Comparison of ENCODE assay signal across 9 cellular contexts in genomic region chr12:572532-572899, GRCh38.
DNase-seq lines count a peak whose midpoint lies in the region; ATAC-seq and TF ChIP-seq lines count a peak whose summit lies in the region.
"Had no signal": no experiment of that assay in that cellular context is flagged by ENCODE, and none has a peak within 500 bp of the region (broad histone marks: within the 10 kb centered on the region; RNA-seq: fewer than 3 reads in every experiment).

No MANE protein-coding gene starts in this region.

- H3K27ac ChIP-seq in Panc1 (ENCODE audit: low read length) (peak overlapping the region; percentile 98), skeletal muscle tissue (ENCODE audit: low read depth, low read length) (peak overlapping the region; percentile 90)

- POLR2A ChIA-PET in Panc1 (lab: Charles Lee), result interaction anchor here (0.7 kb wide), 1 partner anchor 158 kb away, joined by 3 read pairs; no protein-coding TSS in a partner anchor

- in situ Hi-C loops in Panc1 (cut with HindIII; ENCODE audit: low pct_unique_long_range_greater_than_20kb, low sequenced_read_pairs), result no loop called here

- CTCF ChIA-PET in Panc1 (lab: Charles Lee), result interaction anchor here (1.3 kb wide), 1 partner anchor 171 kb away, joined by 3 read pairs; the partner anchor contains the start of gene CCDC77

- no peaks in the 10 kb centered on the region for H3K36me3 ChIP-seq in Panc1 (ENCODE audit: control insufficient read depth, insufficient read depth, low read length)
- H3K36me3 ChIP-seq in skeletal muscle tissue (ENCODE audit: control insufficient read depth in 3 of 3, insufficient read depth in 3 of 3, low read length in 3 of 3), result no peaks in the 10 kb centered on the region

- H3K4me3 ChIP-seq in Panc1 (ENCODE audit: low read depth in 2 of 2, low read length in 2 of 2), result no peak overlapping the region; a peak in 1 of 4 replicates
- no peak overlapping the region for H3K4me3 ChIP-seq in epithelial cell of esophagus (ENCODE audit: low read length)
- H3K4me3 ChIP-seq in skeletal muscle tissue (ENCODE audit: low read length in 3 of 3), result no peak overlapping the region
- H3K4me3 ChIP-seq: lung had no signal

- peak overlapping the region; percentile 43 to 93 (median 64) for H3K9ac ChIP-seq in skeletal muscle tissue (ENCODE audit: low read depth in 1 of 3, low read length in 3 of 3)

- H3K4me1 ChIP-seq in Panc1 (ENCODE audit: control insufficient read depth, insufficient read depth, low read length), result peaks cover 35% of the 10 kb centered on the region
- peaks cover 44 to 48% (median 45%) of the 10 kb centered on the region in 3 donors for H3K4me1 ChIP-seq in skeletal muscle tissue (ENCODE audit: control insufficient read depth in 3 of 3, insufficient read depth in 3 of 3, low read length in 3 of 3)

- no TSS peak for BruUV-seq in Panc1 (replicated peaks; lab: Mats Ljungman, UMichigan)

- DNase-seq in HCEC 1CT (peak; percentile 24), Panc1 (ENCODE audit: low read depth, low spot score) (peak; percentile 17), epithelial cell of esophagus (ENCODE audit: low read depth) (peak; percentile 57), NCI-H1092 (lab: John Stamatoyannopoulos, UW) (no peak), anterior cingulate cortex (lab: John Stamatoyannopoulos, UW) (no peak)
- DNase-seq: T-helper 17 cell had no signal

- intact Hi-C loops in Panc1 (cut with micrococcal nuclease; ENCODE audit: unreplicated experiment), result loop anchor here (2.0 to 10.0 kb wide), 2 partner anchors 62 to 182 kb away; no protein-coding TSS in a partner anchor

- TF ChIP-seq CTCF in Panc1 (IDR thresholded peaks at IDR 0.05) (no peak), epithelial cell of esophagus (IDR thresholded peaks at IDR 0.05; ENCODE audit: insufficient read depth, low read depth, low read length, missing control alignments) (no peak)

- no peaks in the 10 kb centered on the region for H3K27me3 ChIP-seq in Panc1 (ENCODE audit: control insufficient read depth, insufficient read depth, low read length)
- no peaks in the 10 kb centered on the region for H3K27me3 ChIP-seq in skeletal muscle tissue (ENCODE audit: control insufficient read depth in 3 of 3, insufficient read depth in 3 of 3, low read length in 3 of 3)

- no peak for ATAC-seq in Panc1
- no peak for ATAC-seq in HG03432 (IDR thresholded peaks at IDR 0.05; ENCODE audit: unreplicated experiment)
- ATAC-seq: T-helper 17 cell had no signal

- no peaks in the 10 kb centered on the region for H3K9me3 ChIP-seq in Panc1 (ENCODE audit: control insufficient read depth, insufficient read depth, low read depth, low read length)
- H3K9me3 ChIP-seq in skeletal muscle tissue (ENCODE audit: control insufficient read depth in 3 of 3, low read length in 3 of 3), result no peaks in the 10 kb centered on the region

Comparison
In these comparisons a context has a peak if more than half of its experiments do, and no peak if none do; other contexts are left out.
1. DNase-seq: peak in HCEC 1CT (single experiment), Panc1 (single experiment) and epithelial cell of esophagus (single experiment); none in NCI-H1092 (single experiment) and anterior cingulate cortex (0 of 58).